Comparison of ENCODE assay signal across 8 cellular contexts in the genomic region with DNA sequence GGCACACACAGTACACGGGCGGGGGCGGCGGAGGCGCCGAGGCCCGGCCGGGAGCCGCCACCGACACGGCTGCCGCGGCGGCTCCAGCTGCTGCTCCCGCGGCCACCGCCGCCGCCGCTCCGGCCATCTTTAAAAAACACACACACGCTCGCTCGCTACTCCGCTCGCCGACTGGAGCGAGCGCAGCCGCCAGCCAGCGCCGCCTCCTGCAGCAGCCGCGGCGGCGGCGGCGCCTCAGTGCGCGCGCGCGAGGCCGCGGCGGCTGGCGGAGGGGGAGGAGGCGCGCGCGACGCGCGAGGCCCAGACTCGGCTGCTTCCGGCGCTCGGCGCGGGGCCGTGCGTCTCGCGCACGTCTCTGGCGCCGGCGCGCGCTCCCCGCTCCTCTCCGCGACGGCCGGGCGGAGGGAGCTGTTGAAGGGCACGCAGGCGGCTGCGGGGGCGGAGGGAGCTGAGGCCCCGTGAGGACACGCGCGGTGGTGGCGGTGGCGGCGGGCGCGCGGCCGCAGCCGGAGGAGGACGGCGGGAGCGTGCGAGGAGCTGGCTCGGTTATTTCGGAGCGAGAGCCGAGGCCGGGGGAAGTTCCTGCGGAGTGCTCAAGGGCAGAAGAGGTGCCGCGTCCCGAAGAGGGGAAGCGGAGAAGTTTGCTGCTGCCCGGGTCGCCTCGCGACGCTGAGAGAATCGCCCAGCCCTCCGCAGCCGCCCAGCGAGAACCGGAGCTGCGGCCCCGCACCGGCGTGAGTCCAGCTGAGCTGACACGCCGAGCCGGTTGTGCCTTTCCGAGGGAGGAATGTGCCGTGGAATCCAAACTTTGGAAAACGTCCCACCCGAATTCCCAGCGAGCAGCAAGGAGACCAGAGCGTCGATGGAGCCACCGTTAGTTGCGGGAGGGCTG. TPM values are rescaled to one million over a fixed set of nuclear protein-coding genes. Genes with fewer than 3 reads are reported as not detected.
A peak's percentile ranks its signal among the peaks of the same experiment; 100 is the strongest.
DNase-seq lines count a peak whose midpoint lies in the region; ATAC-seq, FAIRE-seq and TF ChIP-seq lines count a peak whose summit lies in the region.

A gene with protein sequence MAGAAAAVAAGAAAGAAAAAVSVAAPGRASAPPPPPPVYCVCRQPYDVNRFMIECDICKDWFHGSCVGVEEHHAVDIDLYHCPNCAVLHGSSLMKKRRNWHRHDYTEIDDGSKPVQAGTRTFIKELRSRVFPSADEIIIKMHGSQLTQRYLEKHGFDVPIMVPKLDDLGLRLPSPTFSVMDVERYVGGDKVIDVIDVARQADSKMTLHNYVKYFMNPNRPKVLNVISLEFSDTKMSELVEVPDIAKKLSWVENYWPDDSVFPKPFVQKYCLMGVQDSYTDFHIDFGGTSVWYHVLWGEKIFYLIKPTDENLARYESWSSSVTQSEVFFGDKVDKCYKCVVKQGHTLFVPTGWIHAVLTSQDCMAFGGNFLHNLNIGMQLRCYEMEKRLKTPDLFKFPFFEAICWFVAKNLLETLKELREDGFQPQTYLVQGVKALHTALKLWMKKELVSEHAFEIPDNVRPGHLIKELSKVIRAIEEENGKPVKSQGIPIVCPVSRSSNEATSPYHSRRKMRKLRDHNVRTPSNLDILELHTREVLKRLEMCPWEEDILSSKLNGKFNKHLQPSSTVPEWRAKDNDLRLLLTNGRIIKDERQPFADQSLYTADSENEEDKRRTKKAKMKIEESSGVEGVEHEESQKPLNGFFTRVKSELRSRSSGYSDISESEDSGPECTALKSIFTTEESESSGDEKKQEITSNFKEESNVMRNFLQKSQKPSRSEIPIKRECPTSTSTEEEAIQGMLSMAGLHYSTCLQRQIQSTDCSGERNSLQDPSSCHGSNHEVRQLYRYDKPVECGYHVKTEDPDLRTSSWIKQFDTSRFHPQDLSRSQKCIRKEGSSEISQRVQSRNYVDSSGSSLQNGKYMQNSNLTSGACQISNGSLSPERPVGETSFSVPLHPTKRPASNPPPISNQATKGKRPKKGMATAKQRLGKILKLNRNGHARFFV (minus strand): TSS at position 173 of the 892 bp plus-strand sequence. CDS start 46 bp downstream, at position 127.

- H2AFZ ChIP-seq in keratinocyte (ENCODE audit: control insufficient read depth, low read length), result peak within 1 kb of the TSS; percentile 94

- dilution Hi-C loops in keratinocyte (cut with MboI; ENCODE audit: extremely low pct_ligation_motif_present, low sequenced_read_pairs), result no loop called here

- peaks cover 4% of the 10 kb centered on the region for H3K4me1 ChIP-seq in keratinocyte (ENCODE audit: control insufficient read depth, extremely low read depth, insufficient read depth, low read length)

- FAIRE-seq in keratinocyte (lab: Jason Lieb, UNC), result no peak

- no peaks in the 10 kb centered on the region for H3K9me1 ChIP-seq in keratinocyte (ENCODE audit: control insufficient read depth, extremely low read depth, insufficient read depth, low read length)

- ATAC-seq in GM18907 (IDR thresholded peaks at IDR 0.05; ENCODE audit: unreplicated experiment), result peak; percentile 70
- peak; percentile 64 for ATAC-seq in HG03139 (IDR thresholded peaks at IDR 0.05; ENCODE audit: unreplicated experiment)

- H3K36me3 ChIP-seq in keratinocyte (ENCODE audit: control insufficient read depth in 2 of 2, extremely low read depth in 1 of 2, insufficient read depth in 2 of 2, low read length in 2 of 2), result no peaks in the 10 kb centered on the region

- peak within 1 kb of the TSS; percentile 85 for H3K9ac ChIP-seq in keratinocyte (ENCODE audit: control insufficient read depth, extremely low read depth, insufficient read depth, low read length)

- H3K4me2 ChIP-seq in keratinocyte (ENCODE audit: control insufficient read depth, extremely low read depth, insufficient read depth, low read depth, low read length), result peak within 1 kb of the TSS; percentile 96

- peaks cover 7% of the 10 kb centered on the region for H3K79me2 ChIP-seq in keratinocyte (ENCODE audit: control insufficient read depth, insufficient read depth, low read length)

- in situ Hi-C loops in ACHN (cut with HindIII; ENCODE audit: low pct_ligation_motif_present, low pct_unique_long_range_greater_than_20kb, low sequenced_read_pairs), result no loop called here

- DNase-seq in ACHN (peak; percentile 96), NCI-H345 (lab: John Stamatoyannopoulos, UW) (peak; percentile 92), caudate nucleus (lab: John Stamatoyannopoulos, UW) (peak in 60 of 61 donors; percentile 15 to 93 (median 83)), keratinocyte (ENCODE audit: low read depth, low spot score) (no peak)
- DNase-seq in activated CD4-positive, CD25-positive, alpha-beta regulatory T cell treated with anti-CD3 and anti-CD28 coated beads, Interleukin-2, amount 50 U/mL, for 16 hours (ENCODE audit: low read depth, low spot score), result peak; percentile 80
- peak; percentile 81 to 83 for DNase-seq in stimulated activated CD4-positive, alpha-beta T cell treated with anti-CD3 and anti-CD28 coated beads, Interleukin-12 subunit alpha, Interleukin-12 subunit beta, amount 100 ng/mL, for 24 hours (ENCODE audit: low read depth in 2 of 2)

- H3K9me3 ChIP-seq in keratinocyte (ENCODE audit: control insufficient read depth, low read depth, low read length), result no peaks in the 10 kb centered on the region

- H3K27me3 ChIP-seq in keratinocyte (ENCODE audit: control insufficient read depth, extremely low read depth, insufficient read depth, low read length), result no peaks in the 10 kb centered on the region

- H3K27ac ChIP-seq in caudate nucleus (ENCODE audit: low read depth, low read length) (peak within 1 kb of the TSS; percentile 93), keratinocyte (ENCODE audit: control insufficient read depth, insufficient read depth, low read length) (peak within 1 kb of the TSS; percentile 80)

- TF ChIP-seq CTCF in keratinocyte (optimal IDR thresholded peaks at IDR 0.05 in 1 of 3, IDR thresholded peaks at IDR 0.05 in 1 of 3, conservative IDR thresholded peaks at IDR 0.05 in 1 of 3; ENCODE audit: extremely low read depth in 1 of 3, insufficient read depth in 2 of 3, low read length in 3 of 3), result no peak

- H4K20me1 ChIP-seq in keratinocyte (ENCODE audit: control insufficient read depth, extremely low read depth, insufficient read depth, low read length), result no peaks in the 10 kb centered on the region

- H3K4me3 ChIP-seq in keratinocyte (ENCODE audit: control insufficient read depth in 2 of 3, extremely low read depth in 1 of 3, insufficient read depth in 2 of 3, low read depth in 1 of 3, low read length in 3 of 3), result peak within 1 kb of the TSS; percentile 83 to 85 (median 84)

RNA-seq across cellular contexts. Expression of the gene that starts here (rescaled TPM):
- polyA plus RNA-seq in keratinocyte, result 1.8 to 4.0 TPM (median 3.3 TPM) in 3 replicates
- polyA plus RNA-seq in keratinocyte (2011; ENCODE audit: low read depth), result 8.5 TPM
- 1.5 and 2.0 TPM in 2 replicates for polyA plus RNA-seq in keratinocyte (2011; cell fraction: cytosol; rRNA removed)
- polyA plus RNA-seq in keratinocyte (2011; cell fraction: nucleus; rRNA removed), result 12.3 and 12.5 TPM in 2 replicates
- 2.3 and 9.4 TPM in 2 replicates for polyA plus RNA-seq in keratinocyte (2012; ENCODE audit: low replicate concordance)
- polyA minus RNA-seq in keratinocyte, result 3.3 to 10.8 TPM (median 7.3 TPM) in 3 replicates
- polyA minus RNA-seq in keratinocyte (2011; cell fraction: cytosol; rRNA and poly(A)+ RNA removed), result 1.5 TPM
- polyA minus RNA-seq in keratinocyte (2011; cell fraction: nucleus; rRNA and poly(A)+ RNA removed), result 8.0 and 18.9 TPM in 2 replicates
